8 cellular contexts compared by ENCODE assay signal in the genomic region with DNA sequence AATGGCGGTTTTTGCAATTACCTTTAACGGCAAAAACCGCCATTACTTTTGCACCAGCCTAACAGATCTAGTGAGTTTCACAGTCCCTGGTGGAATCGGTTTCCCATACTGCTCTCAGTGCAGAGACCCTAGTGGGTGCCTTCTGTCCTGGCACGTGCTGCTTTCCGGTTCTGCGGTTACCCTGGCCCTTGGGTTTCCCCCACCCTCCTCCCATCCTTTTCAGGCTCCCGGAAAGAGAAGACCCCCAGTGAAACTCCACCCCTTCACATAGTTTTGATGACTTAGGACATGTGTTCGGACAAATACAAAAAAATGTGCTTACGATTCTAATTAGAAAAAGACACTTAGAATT. TPM values are rescaled to one million over a fixed set of nuclear protein-coding genes. Genes with fewer than 3 reads are reported as not detected.
DNase-seq lines count a peak whose midpoint lies in the region; ATAC-seq lines count a peak whose summit lies in the region.

No MANE protein-coding gene starts in this region.

- H3K27me3 Mint-ChIP-seq in naive thymus-derived CD4-positive, alpha-beta T cell, result no peaks in the 10 kb centered on the region

- no peaks in the 10 kb centered on the region for H3K9me3 ChIP-seq in naive thymus-derived CD4-positive, alpha-beta T cell (ENCODE audit: control insufficient read depth in 2 of 3, low read length in 3 of 3)

- peak overlapping the region; percentile 83 to 98 (median 96) for H3K4me3 Mint-ChIP-seq in naive thymus-derived CD4-positive, alpha-beta T cell

- H3K4me3 ChIP-seq in naive thymus-derived CD4-positive, alpha-beta T cell (ENCODE audit: low read length), result peak overlapping the region; percentile 85

- POLR2A ChIA-PET in naive thymus-derived CD4-positive, alpha-beta T cell (lab: Charles Lee), result interaction anchor here (0.6 to 3.8 kb wide), 18 partner anchors 9 to 351 kb away, joined by 3 to 50 read pairs (median 4); a partner anchor contains a TSS

- intact Hi-C loops in naive thymus-derived CD4-positive, alpha-beta T cell (cut with micrococcal nuclease), result loop anchor here (5.0 to 10.0 kb wide), 6 partner anchors 34 to 1093 kb away; a partner anchor contains a TSS

- H3K9me3 Mint-ChIP-seq in naive thymus-derived CD4-positive, alpha-beta T cell, result peaks cover 0 to 1% (median 0%) of the 10 kb centered on the region in 11 donors

- H3K4me1 ChIP-seq in naive thymus-derived CD4-positive, alpha-beta T cell (ENCODE audit: control insufficient read depth in 2 of 2, insufficient read depth in 2 of 2, low read length in 2 of 2), result peaks cover 0 to 10% of the 10 kb centered on the region in 2 donors

- H3K36me3 Mint-ChIP-seq in naive thymus-derived CD4-positive, alpha-beta T cell, result peaks cover 0 to 12% (median 0%) of the 10 kb centered on the region in 5 donors

- peak; percentile 33 for ATAC-seq in GM19023 (IDR thresholded peaks at IDR 0.05; ENCODE audit: unreplicated experiment)
- peak; percentile 26 for ATAC-seq in HG03342 (IDR thresholded peaks at IDR 0.05; ENCODE audit: unreplicated experiment)
- ATAC-seq in naive thymus-derived CD4-positive, alpha-beta T cell, result peak; percentile 65

- H3K27ac ChIP-seq in naive thymus-derived CD4-positive, alpha-beta T cell (ENCODE audit: low read depth, low read length), result peak overlapping the region; percentile 94
- peak overlapping the region; percentile 97 for H3K27ac ChIP-seq in temporal lobe (ENCODE audit: low read depth, low read length)

- H3K27ac Mint-ChIP-seq in naive thymus-derived CD4-positive, alpha-beta T cell, result peak overlapping the region; percentile 95 to 100 (median 98)

- DNase-seq in A172 (ENCODE audit: low spot score), result peak; percentile 20
- peak; percentile 8 for DNase-seq in activated CD4-positive, alpha-beta T cell treated with anti-CD3 and anti-CD28 coated beads for 1 hour
- DNase-seq in dermis microvascular lymphatic vessel endothelial cell (ENCODE audit: low read depth in 2 of 2), result peak; percentile 4 to 21
- peak in 2 of 9 donors; percentile 40 to 65 for DNase-seq in naive thymus-derived CD4-positive, alpha-beta T cell
- no peak for DNase-seq in NCI-H2196 (lab: John Stamatoyannopoulos, UW; ENCODE audit: unreplicated experiment)

- H3K27me3 ChIP-seq in naive thymus-derived CD4-positive, alpha-beta T cell (ENCODE audit: control insufficient read depth in 2 of 2, insufficient read depth in 2 of 2, low read length in 2 of 2), result no peaks in the 10 kb centered on the region

- CTCF ChIA-PET in naive thymus-derived CD4-positive, alpha-beta T cell (lab: Charles Lee), result interaction anchor here (0.9 to 1.8 kb wide), 6 partner anchors 15 to 412 kb away, joined by 3 to 5 read pairs (median 3); a partner anchor contains a TSS

- no peaks in the 10 kb centered on the region for H3K36me3 ChIP-seq in naive thymus-derived CD4-positive, alpha-beta T cell (ENCODE audit: control insufficient read depth in 2 of 3, insufficient read depth in 3 of 3, low read length in 3 of 3)

- peaks cover 0 to 23% (median 17%) of the 10 kb centered on the region in 7 donors for H3K4me1 Mint-ChIP-seq in naive thymus-derived CD4-positive, alpha-beta T cell

RNA-seq across cellular contexts. Expression of a gene that starts 36.9 kb away (rescaled TPM):
- 0.22 and 0.72 TPM in 2 replicates for total RNA-seq in A172 (2014; rRNA removed; shearing (Covaris generic))
- total RNA-seq in dermis microvascular lymphatic vessel endothelial cell (under 0.01 and 0.13 TPM in 2 replicates), temporal lobe (34.7 TPM)
- 1 to 10 TPM; 2.3 to 4.6 (median 3.0) TPM for total RNA-seq in naive thymus-derived CD4-positive, alpha-beta T cell
- polyA plus RNA-seq in naive thymus-derived CD4-positive, alpha-beta T cell, result under 1 TPM; 0.09 to 0.24 TPM

RNA-seq across cellular contexts. Expression of a gene that starts 41.5 kb away (rescaled TPM):
- not detected in 2 replicates for total RNA-seq in A172 (2014; rRNA removed; shearing (Covaris generic))
- total RNA-seq in dermis microvascular lymphatic vessel endothelial cell (not detected in 2 replicates), temporal lobe (under 0.01 TPM)
- total RNA-seq in naive thymus-derived CD4-positive, alpha-beta T cell, result not detected
- polyA plus RNA-seq in naive thymus-derived CD4-positive, alpha-beta T cell, result not detected
